Comparison of ENCODE assay signal across 8 cellular contexts in genomic region chr5:140295414-140295813, GRCh38. TPM values are rescaled to one million over a fixed set of nuclear protein-coding genes. Genes with fewer than 3 reads are reported as not detected.
DNase-seq lines count a peak whose midpoint lies in the region; ATAC-seq and TF ChIP-seq lines count a peak whose summit lies in the region.

No MANE protein-coding gene starts in this region.

- H3K9me3 Mint-ChIP-seq in activated naive CD4-positive, alpha-beta T cell treated with anti-CD3 and anti-CD28 coated beads, Interleukin-2, amount 10 ng/mL, durations not matched to agents 7 days and 5 days, result no peaks in the 10 kb centered on the region

- no peak for TF ChIP-seq CTCF in epithelial cell of proximal tubule (conservative IDR thresholded peaks at IDR 0.05; ENCODE audit: low read depth, low read length)

- ATAC-seq in HG03565 (IDR thresholded peaks at IDR 0.05; ENCODE audit: unreplicated experiment) (no peak), HG02678 (IDR thresholded peaks at IDR 0.05; ENCODE audit: unreplicated experiment) (no peak)

- peak; percentile 25 for DNase-seq in activated CD4-positive, alpha-beta T cell treated with anti-CD3 and anti-CD28 coated beads for 48 hours
- no peak for DNase-seq in activated CD4-positive, alpha-beta T cell treated with anti-CD3 and anti-CD28 coated beads for 1 hour
- peak; percentile 7 for DNase-seq in NCI-H446 treated with DMSO at 0.1 percent for 48 hours (lab: John Stamatoyannopoulos, UW)
- peak; percentile 79 for DNase-seq in epithelial cell of proximal tubule (ENCODE audit: low read depth)
- peak; percentile 84 for DNase-seq in pulmonary artery endothelial cell (ENCODE audit: low read depth, low spot score)
- DNase-seq in activated naive CD4-positive, alpha-beta T cell treated with anti-CD3 and anti-CD28 coated beads, Interleukin-2, amount 10 ng/mL, durations not matched to agents 7 days and 5 days, result no peak

- CTCF ChIA-PET in activated naive CD4-positive, alpha-beta T cell treated with anti-CD3 and anti-CD28 coated beads, Interleukin-2, amount 10 ng/mL, durations not matched to agents 7 days and 5 days (lab: Charles Lee), result interaction anchor here (3.3 kb wide), 1 partner anchor 51 kb away, joined by 16 read pairs; no protein-coding TSS in a partner anchor

- H3K4me3 ChIP-seq in epithelial cell of proximal tubule (ENCODE audit: low read depth, low read length), result no peak overlapping the region

- peaks cover 49% of the 10 kb centered on the region for H3K36me3 Mint-ChIP-seq in activated naive CD4-positive, alpha-beta T cell treated with anti-CD3 and anti-CD28 coated beads, Interleukin-2, amount 10 ng/mL, durations not matched to agents 7 days and 5 days

- H3K27ac Mint-ChIP-seq in activated naive CD4-positive, alpha-beta T cell treated with anti-CD3 and anti-CD28 coated beads, Interleukin-2, amount 10 ng/mL, durations not matched to agents 7 days and 5 days, result no peak overlapping the region

- no peak overlapping the region for H3K4me3 Mint-ChIP-seq in activated naive CD4-positive, alpha-beta T cell treated with anti-CD3 and anti-CD28 coated beads, Interleukin-2, amount 10 ng/mL, durations not matched to agents 7 days and 5 days

- H3K4me1 Mint-ChIP-seq in activated naive CD4-positive, alpha-beta T cell treated with anti-CD3 and anti-CD28 coated beads, Interleukin-2, amount 10 ng/mL, durations not matched to agents 7 days and 5 days, result peaks cover 61% of the 10 kb centered on the region

- H3K27me3 Mint-ChIP-seq in activated naive CD4-positive, alpha-beta T cell treated with anti-CD3 and anti-CD28 coated beads, Interleukin-2, amount 10 ng/mL, durations not matched to agents 7 days and 5 days, result no peaks in the 10 kb centered on the region

RNA-seq across cellular contexts. Expression of gene PFDN1, which starts 7.5 kb away (rescaled TPM):
- 159 and 173 TPM in 2 replicates for total RNA-seq in epithelial cell of proximal tubule
- 59.0 and 70.4 TPM in 2 replicates for total RNA-seq in pulmonary artery endothelial cell

RNA-seq across cellular contexts. Expression of gene HBEGF, which starts 51.0 kb away (rescaled TPM):
- total RNA-seq in epithelial cell of proximal tubule, result 25.0 and 25.6 TPM in 2 replicates
- total RNA-seq in pulmonary artery endothelial cell, result 16.6 and 24.3 TPM in 2 replicates

Comparison
In these comparisons a context has a peak if more than half of its experiments do, and no peak if none do; other contexts are left out.
1. DNase-seq: peak in activated CD4-positive, alpha-beta T cell treated with anti-CD3 and anti-CD28 coated beads for 48 hours (single experiment), NCI-H446 treated with DMSO at 0.1 percent for 48 hours (single experiment), epithelial cell of proximal tubule (single experiment) and pulmonary artery endothelial cell (single experiment); none in activated CD4-positive, alpha-beta T cell treated with anti-CD3 and anti-CD28 coated beads for 1 hour (single experiment) and activated naive CD4-positive, alpha-beta T cell treated with anti-CD3 and anti-CD28 coated beads, Interleukin-2, amount 10 ng/mL, durations not matched to agents 7 days and 5 days (single experiment).